ENCODE assay signal across 22 cellular contexts in the genomic region with DNA sequence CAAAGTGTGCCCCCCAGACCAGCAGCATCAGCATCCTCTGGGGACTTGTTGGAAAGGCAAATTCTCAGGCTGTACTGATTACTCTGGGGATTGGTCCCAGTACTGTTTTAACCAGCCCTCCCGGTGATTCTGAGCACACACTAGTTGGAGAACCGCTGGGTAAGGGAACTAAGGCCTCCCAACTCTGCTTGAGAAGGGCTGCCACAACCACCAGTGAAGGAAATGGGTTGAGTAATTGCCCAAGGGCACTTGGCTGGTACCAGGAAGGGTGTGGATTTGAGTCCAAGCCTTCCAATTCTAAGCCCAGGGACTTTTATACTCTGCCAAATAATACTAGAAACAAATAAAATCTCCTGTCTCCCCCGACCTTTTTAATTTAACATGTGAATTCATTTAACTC.
"Had no signal": no experiment of that assay in that cellular context is flagged by ENCODE, and none has a peak within 500 bp of the region (broad histone marks: within the 10 kb centered on the region; RNA-seq: fewer than 3 reads in every experiment).

No MANE protein-coding gene starts in this region.

- H3K4me3 ChIP-seq: dorsolateral prefrontal cortex, gastrocnemius medialis, psoas muscle, skin epidermis, thoracic aorta, upper lobe of right lung had no signal

- H3K4me3 Mint-ChIP-seq: activated CD4-positive, alpha-beta memory T cell treated with anti-CD3 and anti-CD28 coated beads for 36 hours; activated CD4-positive, alpha-beta T cell treated with anti-CD3 and anti-CD28 coated beads for 36 hours; activated naive CD8-positive, alpha-beta T cell; activated T-helper 1 cell treated with anti-CD3 and anti-CD28 coated beads, Interleukin-12 subunit alpha, Interleukin-12 subunit beta, Interleukin-2, Interleukin-4 antibody, amounts not matched to agents 30 ng/mL and 10 ng/mL and 1 ng/mL, durations not matched to agents 14 hours and 24 hours and 36 hours; naive thymus-derived CD4-positive, alpha-beta T cell had no signal

- H3K9me3 ChIP-seq: gastrocnemius medialis, psoas muscle, thoracic aorta, upper lobe of right lung had no signal

- H3K36me3 ChIP-seq: gastrocnemius medialis, thoracic aorta, upper lobe of right lung had no signal

- DNase-seq: activated CD4-positive, alpha-beta memory T cell treated with anti-CD3 and anti-CD28 coated beads for 36 hours; activated CD4-positive, alpha-beta T cell treated with anti-CD3 and anti-CD28 coated beads for 36 hours; activated gamma-delta T cell treated with Interleukin-2 at 50 U/mL for 16 hours; activated T-cell treated with anti-CD3 and anti-CD28 coated beads for 4 hours; amniotic stem cell; central memory CD4-positive, alpha-beta T cell; dorsolateral prefrontal cortex; gastrocnemius medialis; head of caudate nucleus; left ventricle myocardium superior; mesenchymal stem cell; naive thymus-derived CD4-positive, alpha-beta T cell; psoas muscle; right cardiac atrium; stimulated activated CD4-positive, alpha-beta T cell treated with anti-CD3 and anti-CD28 coated beads, Interleukin-15, amount 100 ng/mL, for 24 hours; stimulated activated CD4-positive, alpha-beta T cell treated with anti-CD3 and anti-CD28 coated beads, Interleukin-4, amount 100 ng/mL, for 1 hour; upper lobe of right lung had no signal

- H3K27ac ChIP-seq: dorsolateral prefrontal cortex, gastrocnemius medialis, psoas muscle, thoracic aorta, upper lobe of right lung had no signal

- H3K27ac Mint-ChIP-seq: activated CD4-positive, alpha-beta memory T cell treated with anti-CD3 and anti-CD28 coated beads for 36 hours; activated CD4-positive, alpha-beta T cell treated with anti-CD3 and anti-CD28 coated beads for 36 hours; activated naive CD8-positive, alpha-beta T cell; activated T-helper 1 cell treated with anti-CD3 and anti-CD28 coated beads, Interleukin-12 subunit alpha, Interleukin-12 subunit beta, Interleukin-2, Interleukin-4 antibody, amounts not matched to agents 30 ng/mL and 10 ng/mL and 1 ng/mL, durations not matched to agents 14 hours and 24 hours and 36 hours; naive thymus-derived CD4-positive, alpha-beta T cell had no signal

- FAIRE-seq: colon had no signal

- H3K36me3 Mint-ChIP-seq: activated CD4-positive, alpha-beta memory T cell treated with anti-CD3 and anti-CD28 coated beads for 36 hours; activated naive CD8-positive, alpha-beta T cell; naive thymus-derived CD4-positive, alpha-beta T cell had no signal

- H3K27me3 ChIP-seq: dorsolateral prefrontal cortex, gastrocnemius medialis, upper lobe of right lung had no signal

- H3K9me3 Mint-ChIP-seq: activated CD4-positive, alpha-beta memory T cell treated with anti-CD3 and anti-CD28 coated beads for 36 hours had no signal
